In genomic region chr11:11813288-11813962, GRCh38 we compare ENCODE assay signal across 1 cellular context.
TF ChIP-seq lines count a peak whose summit lies in the region.

No MANE protein-coding gene starts in this region.

TF ChIP-seq in HepG2, 621 proteins besides CTCF, POLR2A, EP300 and RAD21 (continued from another document and continues in another):
- TF ChIP-seq PHF5A (CRISPR knock-in tag; IDR thresholded peaks at IDR 0.05; ENCODE audit: low read depth, unreplicated experiment) (no peak), ZNF572 (CRISPR knock-in tag; IDR thresholded peaks at IDR 0.05) (no peak), ZNF280B (CRISPR knock-in tag; IDR thresholded peaks at IDR 0.05; ENCODE audit: borderline replicate concordance) (no peak), HOXA9 (CRISPR knock-in tag; IDR thresholded peaks at IDR 0.05; ENCODE audit: borderline replicate concordance) (no peak), ZFP37 (CRISPR knock-in tag; IDR thresholded peaks at IDR 0.05; ENCODE audit: borderline replicate concordance) (no peak), E2F2 (CRISPR knock-in tag; IDR thresholded peaks at IDR 0.05; ENCODE audit: borderline replicate concordance) (no peak), ETV6 (CRISPR knock-in tag; conservative IDR thresholded peaks at IDR 0.05) (no peak), ZNF737 (CRISPR knock-in tag; IDR thresholded peaks at IDR 0.05; ENCODE audit: borderline replicate concordance) (no peak), NPAS2 (CRISPR knock-in tag; IDR thresholded peaks at IDR 0.05; ENCODE audit: borderline replicate concordance) (no peak), RERE (CRISPR knock-in tag; IDR thresholded peaks at IDR 0.05; ENCODE audit: low read depth) (no peak), ZMAT3 (CRISPR knock-in tag; conservative IDR thresholded peaks at IDR 0.05) (no peak), REXO4 (CRISPR knock-in tag; IDR thresholded peaks at IDR 0.05; ENCODE audit: borderline replicate concordance) (no peak), ZNF253 (CRISPR knock-in tag; IDR thresholded peaks at IDR 0.05; ENCODE audit: borderline replicate concordance) (no peak), HOXA3 (CRISPR knock-in tag; IDR thresholded peaks at IDR 0.05) (peak; percentile 47; the same call in 1 of the 2 replicates), HNF1B (CRISPR knock-in tag; IDR thresholded peaks at IDR 0.05) (no peak), ZNF547 (CRISPR knock-in tag; IDR thresholded peaks at IDR 0.05) (no peak), BHLHE40 (IDR thresholded peaks at IDR 0.05; ENCODE audit: low read length) (no peak), ZNF337 (CRISPR knock-in tag; IDR thresholded peaks at IDR 0.05; ENCODE audit: borderline replicate concordance, low read depth) (no peak), NKX3-1 (CRISPR knock-in tag; IDR thresholded peaks at IDR 0.05) (no peak), HDAC2 (CRISPR knock-in tag; IDR thresholded peaks at IDR 0.05) (peak; percentile 69; the same call in 1 of the 2 replicates), FOXJ3 (CRISPR knock-in tag; IDR thresholded peaks at IDR 0.05; ENCODE audit: borderline replicate concordance) (no peak), TRIM22 (IDR thresholded peaks at IDR 0.05) (no peak), ZBTB43 (CRISPR knock-in tag; conservative IDR thresholded peaks at IDR 0.05) (no peak), KDM5B (CRISPR knock-in tag; IDR thresholded peaks at IDR 0.05; ENCODE audit: borderline replicate concordance) (no peak), FOXK1 (CRISPR knock-in tag; IDR thresholded peaks at IDR 0.05; ENCODE audit: borderline replicate concordance, low read depth) (peak; percentile 52; the same call in 1 of the 2 replicates), ZFP1 (CRISPR knock-in tag; IDR thresholded peaks at IDR 0.05) (no peak), ZNF281 (CRISPR knock-in tag; IDR thresholded peaks at IDR 0.05; ENCODE audit: borderline replicate concordance) (peak; percentile 24; the same call in 1 of the 2 replicates), PRDM4 (CRISPR knock-in tag; IDR thresholded peaks at IDR 0.05; ENCODE audit: borderline replicate concordance) (no peak), ZNF224 (CRISPR knock-in tag; IDR thresholded peaks at IDR 0.05) (no peak), NFKB2 (CRISPR knock-in tag; IDR thresholded peaks at IDR 0.05; ENCODE audit: borderline replicate concordance) (no peak), ARID2 (CRISPR knock-in tag; IDR thresholded peaks at IDR 0.05; ENCODE audit: borderline replicate concordance) (no peak), ELF1 (CRISPR knock-in tag; IDR thresholded peaks at IDR 0.05) (no peak), FOXK2 (IDR thresholded peaks at IDR 0.05) (no peak)
